8 cellular contexts compared by ENCODE assay signal in the genomic region with DNA sequence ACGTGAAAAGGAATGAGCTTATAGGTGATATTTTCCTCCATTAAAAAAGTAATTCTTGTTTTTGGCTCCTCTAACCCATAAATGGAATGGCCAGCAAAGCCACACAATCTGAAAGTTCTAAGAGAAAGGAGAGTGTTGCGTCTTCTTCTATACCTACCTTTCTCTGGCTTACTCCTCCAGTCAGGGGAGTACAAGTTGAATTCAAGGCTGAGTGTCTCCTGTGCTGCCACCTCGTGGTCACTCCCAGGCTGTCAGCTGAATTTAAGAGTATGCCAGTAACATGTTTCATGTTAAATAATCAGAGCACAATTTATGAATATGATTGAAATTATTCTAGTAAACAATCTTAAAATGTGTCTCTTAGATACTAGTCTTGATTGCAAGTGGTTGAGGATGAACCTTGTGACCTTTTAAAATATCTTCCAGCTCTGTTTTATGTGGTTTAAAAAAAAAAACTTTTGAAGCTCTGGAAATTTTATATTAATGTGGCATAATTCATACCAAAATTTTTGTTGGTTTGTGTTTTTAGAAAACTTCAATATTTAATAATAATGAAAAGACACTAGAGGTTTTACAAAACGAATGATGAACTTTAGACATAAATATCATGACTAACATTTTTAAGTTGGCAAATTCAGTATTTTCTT. TPM values are rescaled to one million over a fixed set of nuclear protein-coding genes. Genes with fewer than 3 reads are reported as not detected.
DNase-seq lines count a peak whose midpoint lies in the region; ATAC-seq and TF ChIP-seq lines count a peak whose summit lies in the region.

No MANE protein-coding gene starts in this region.

- H3K9me3 Mint-ChIP-seq in chondrocyte (ENCODE audit: low read depth) = no peaks in the 10 kb centered on the region

- peak; percentile 86 for TF ChIP-seq CTCF in AG09319 (IDR thresholded peaks at IDR 0.05; ENCODE audit: low read depth, low read length)
- peak; percentile 95 for TF ChIP-seq CTCF in chondrocyte (IDR thresholded peaks at IDR 0.05)
- TF ChIP-seq CTCF in left lung (IDR thresholded peaks at IDR 0.05) = peak; percentile 59 to 70

- no peak overlapping the region for H3K27ac Mint-ChIP-seq in chondrocyte (ENCODE audit: unreplicated experiment)

- ATAC-seq in GM18868 (IDR thresholded peaks at IDR 0.05; ENCODE audit: unreplicated experiment) (peak; percentile 99), HG03175 (IDR thresholded peaks at IDR 0.05; ENCODE audit: unreplicated experiment) (peak; percentile 93), left lung (peak; percentile 92)

- no peaks in the 10 kb centered on the region for H3K27me3 ChIP-seq in left lung

- H3K4me3 ChIP-seq in left lung = no peak overlapping the region

- H3K9me3 ChIP-seq in left lung = no peaks in the 10 kb centered on the region

- DNase-seq in AG09319 (ENCODE audit: extremely low read depth, low read depth) (peak; percentile 42), NCI-H446 (lab: John Stamatoyannopoulos, UW) (peak; percentile 48 to 78), chondrocyte (ENCODE audit: low spot score) (no peak), left lung (peak in 1 of 2 donors; percentile 43)
- DNase-seq in activated CD4-positive, alpha-beta T cell treated with anti-CD3 and anti-CD28 coated beads for 1 hour = peak; percentile 62
- peak; percentile 50 to 61 (median 60) for DNase-seq in stimulated activated CD4-positive, alpha-beta T cell treated with anti-CD3 and anti-CD28 coated beads, TNF-alpha, amount 100 ng/mL, for 4 hours (ENCODE audit: low read depth in 3 of 3)

- H3K36me3 ChIP-seq in left lung = no peaks in the 10 kb centered on the region

- no peaks in the 10 kb centered on the region for H3K4me1 Mint-ChIP-seq in chondrocyte (ENCODE audit: low read depth)

- intact Hi-C loops in left lung (cut with DNase I) = no loop called here

- no peaks in the 10 kb centered on the region for H3K36me3 Mint-ChIP-seq in chondrocyte (ENCODE audit: low read depth)

- H3K27me3 Mint-ChIP-seq in chondrocyte (ENCODE audit: low read depth) = no peaks in the 10 kb centered on the region

- no peak overlapping the region for H3K4me3 Mint-ChIP-seq in chondrocyte (ENCODE audit: unreplicated experiment)

- H3K4me1 ChIP-seq in left lung = no peaks in the 10 kb centered on the region

- H3K27ac ChIP-seq in left lung = no peak overlapping the region

RNA-seq across cellular contexts. Expression of a gene that starts 31.7 kb away (rescaled TPM):
- total RNA-seq in chondrocyte = 1.1 to 1.8 TPM (median 1.3 TPM) in 3 replicates
- under 1 TPM; 0.76 to 0.94 TPM for total RNA-seq in left lung
